Comparison of ENCODE assay signal across 1 cellular context in genomic region chr7:5693529-5693928, GRCh38.
TF ChIP-seq lines count a peak whose summit lies in the region.

No MANE protein-coding gene starts in this region.

TF ChIP-seq in GM12878, 131 proteins besides CTCF, POLR2A, EP300 and RAD21 (continued from another document and continues in another):
- no peak for TF ChIP-seq ZNF592 (IDR thresholded peaks at IDR 0.05)
- TF ChIP-seq BCL11A (IDR thresholded peaks at IDR 0.05; ENCODE audit: low read depth, low read length) = peak; percentile 52; the same call in 1 of the 2 replicates
- no peak for TF ChIP-seq ZNF274 (IDR thresholded peaks at IDR 0.05; ENCODE audit: insufficient read depth, insufficient read length)
- no peak for TF ChIP-seq WRNIP1 (IDR thresholded peaks at IDR 0.05; ENCODE audit: borderline replicate concordance, low read depth, low read length)
- no peak for TF ChIP-seq PRDM15 (CRISPR knock-in tag; IDR thresholded peaks at IDR 0.05)
- peak; percentile 33 for TF ChIP-seq SP1 (IDR thresholded peaks at IDR 0.05; ENCODE audit: low read depth, low read length)
- TF ChIP-seq YBX1 (IDR thresholded peaks at IDR 0.05) = no peak
- no peak for TF ChIP-seq USF2 (IDR thresholded peaks at IDR 0.05; ENCODE audit: borderline replicate concordance, low read depth, low read length)
- peak; percentile 83; the same call in 1 of the 2 replicates for TF ChIP-seq DPF2 (IDR thresholded peaks at IDR 0.05)
- TF ChIP-seq TAF1 (IDR thresholded peaks at IDR 0.05; ENCODE audit: borderline replicate concordance, low read depth, low read length) = peak; percentile 84
- no peak for TF ChIP-seq HDAC6 (IDR thresholded peaks at IDR 0.05; ENCODE audit: unreplicated experiment)
- TF ChIP-seq PKNOX1 (IDR thresholded peaks at IDR 0.05) = peak; percentile 6; the same call in 1 of the 2 replicates
- TF ChIP-seq MEF2A (IDR thresholded peaks at IDR 0.05; ENCODE audit: insufficient read depth, low read depth, low read length) = peak; percentile 75; the same call in 1 of the 2 replicates
- peak; percentile 73 for TF ChIP-seq NBN (IDR thresholded peaks at IDR 0.05)
- no peak for TF ChIP-seq ZBTB4 (CRISPR knock-in tag; IDR thresholded peaks at IDR 0.05)
- TF ChIP-seq NR2F1 (conservative IDR thresholded peaks at IDR 0.05) = no peak
- peak; percentile 41; the same call in 1 of the 2 replicates for TF ChIP-seq BACH1 (IDR thresholded peaks at IDR 0.05; ENCODE audit: borderline replicate concordance)
- TF ChIP-seq MTA3 (IDR thresholded peaks at IDR 0.05; ENCODE audit: borderline replicate concordance, low read length) = no peak
- peak; percentile 78; the same call in 1 of the 2 replicates for TF ChIP-seq SMAD5 (IDR thresholded peaks at IDR 0.05; ENCODE audit: low read depth)
- TF ChIP-seq BCL3 (IDR thresholded peaks at IDR 0.05; ENCODE audit: borderline replicate concordance, insufficient read depth, low read depth, low read length, poor library complexity, severe bottlenecking) = no peak
- no peak for TF ChIP-seq ZNF207 (IDR thresholded peaks at IDR 0.05; ENCODE audit: borderline replicate concordance)
- TF ChIP-seq IRF4 (IDR thresholded peaks at IDR 0.05; ENCODE audit: low read depth, low read length) = peak; percentile 95
- TF ChIP-seq RELA (IDR thresholded peaks at IDR 0.05; ENCODE audit: borderline replicate concordance, partially characterized antibody) = peak; percentile 86
- peak; percentile 69 for TF ChIP-seq ATF7 (IDR thresholded peaks at IDR 0.05; ENCODE audit: low read depth)
- TF ChIP-seq ATF3 (IDR thresholded peaks at IDR 0.05; ENCODE audit: borderline replicate concordance, extremely low read depth, low read depth, low read length) = no peak
- no peak for TF ChIP-seq SKIL (IDR thresholded peaks at IDR 0.05; ENCODE audit: low read depth, poor library complexity, severe bottlenecking)
- no peak for TF ChIP-seq BRCA1 (IDR thresholded peaks at IDR 0.05; ENCODE audit: low read depth, low read length)
- TF ChIP-seq POLR2AphosphoS5 (IDR thresholded peaks at IDR 0.05; ENCODE audit: low read length) = peak; percentile 66
- peak; percentile 99 for TF ChIP-seq SPI1 (IDR thresholded peaks at IDR 0.05; ENCODE audit: borderline replicate concordance, insufficient read depth, low read depth, low read length)
- peak; percentile 63; the same call in 1 of the 2 replicates for TF ChIP-seq CREM (IDR thresholded peaks at IDR 0.05; ENCODE audit: low read depth)
- TF ChIP-seq HSF1 (IDR thresholded peaks at IDR 0.05; ENCODE audit: low read depth, low read length) = no peak
- TF ChIP-seq ASH2L (IDR thresholded peaks at IDR 0.05; ENCODE audit: borderline replicate concordance, low read depth) = no peak
- TF ChIP-seq SUPT20H (IDR thresholded peaks at IDR 0.05; ENCODE audit: borderline replicate concordance, control insufficient read depth, low read depth, low read length) = no peak
- TF ChIP-seq EED (IDR thresholded peaks at IDR 0.05; ENCODE audit: low read depth) = peak; percentile 90
